20 cellular contexts compared by ENCODE assay signal in genomic region chr2:214217599-214217998, GRCh38.
"Had no signal": no experiment of that assay in that cellular context is flagged by ENCODE, and none has a peak within 500 bp of the region (broad histone marks: within the 10 kb centered on the region; RNA-seq: fewer than 3 reads in every experiment).

No MANE protein-coding gene starts in this region.

- H3K27ac Mint-ChIP-seq: activated CD4-positive, alpha-beta memory T cell treated with anti-CD3 and anti-CD28 coated beads for 36 hours; activated naive CD4-positive, alpha-beta T cell treated with anti-CD3 and anti-CD28 coated beads, Interleukin-2, amount 10 ng/mL, durations not matched to agents 7 days and 5 days; activated naive CD8-positive, alpha-beta T cell treated with anti-CD3 and anti-CD28 coated beads, Interleukin-2, amount 50 U/mL, for 24 hours; activated T-cell treated with anti-CD3 and anti-CD28 coated beads, Interleukin-2, amount 50 U/mL, for 72 hours; mesothelial cell of epicardium; naive thymus-derived CD8-positive, alpha-beta T cell; stimulated activated naive CD8-positive, alpha-beta T cell treated with anti-CD3 and anti-CD28 coated beads, Interleukin-15, Interleukin-2, amounts not matched to agents 100 ng/mL and 50 ng/mL, for 24 hours; T-helper 1 cell treated with Interleukin-12 subunit alpha and Interleukin-12 subunit beta and Interleukin-4 antibody, amounts not matched to agents 30 μg/mL and 1 μg/mL, for 36 hours had no signal

- H3K36me3 ChIP-seq: brain microvascular endothelial cell, colonic mucosa, left ventricle myocardium inferior, neutrophil, transverse colon had no signal

- H3K4me1 ChIP-seq: colonic mucosa, left ventricle myocardium inferior, parathyroid adenoma, transverse colon had no signal

- DNase-seq: activated CD4-positive, alpha-beta memory T cell treated with anti-CD3 and anti-CD28 coated beads for 36 hours; activated CD4-positive, alpha-beta T cell treated with anti-CD3 and anti-CD28 coated beads for 48 hours; activated effector memory CD4-positive, alpha-beta T cell treated with anti-CD3 and anti-CD28 coated beads, Interleukin-2, amount 50 U/mL, for 16 hours; activated naive CD4-positive, alpha-beta T cell treated with anti-CD3 and anti-CD28 coated beads, Interleukin-2, amount 10 ng/mL, durations not matched to agents 7 days and 5 days; activated naive CD8-positive, alpha-beta T cell treated with anti-CD3 and anti-CD28 coated beads, Interleukin-2, amount 50 U/mL, for 24 hours; activated T-cell treated with anti-CD3 and anti-CD28 coated beads, Interleukin-2, amount 50 U/mL, for 72 hours; brain microvascular endothelial cell; colonic mucosa; left ventricle myocardium inferior; naive thymus-derived CD8-positive, alpha-beta T cell; right cardiac atrium; stimulated activated CD4-positive, alpha-beta T cell treated with anti-CD3 and anti-CD28 coated beads, Interleukin-12 subunit alpha, Interleukin-12 subunit beta, amount 100 ng/mL, for 4 hours; substantia nigra; T1000; transverse colon had no signal

- H3K36me3 Mint-ChIP-seq: activated CD4-positive, alpha-beta memory T cell treated with anti-CD3 and anti-CD28 coated beads for 36 hours; activated naive CD4-positive, alpha-beta T cell treated with anti-CD3 and anti-CD28 coated beads, Interleukin-2, amount 10 ng/mL, durations not matched to agents 7 days and 5 days; mesothelial cell of epicardium; naive thymus-derived CD8-positive, alpha-beta T cell had no signal

- H2AFZ ChIP-seq: parathyroid adenoma had no signal

- H3K27ac ChIP-seq: brain microvascular endothelial cell, colonic mucosa, left ventricle myocardium inferior, neutrophil, parathyroid adenoma, transverse colon had no signal

- H3K9ac ChIP-seq: parathyroid adenoma had no signal

- H3K27me3 Mint-ChIP-seq: activated CD4-positive, alpha-beta memory T cell treated with anti-CD3 and anti-CD28 coated beads for 36 hours; activated naive CD4-positive, alpha-beta T cell treated with anti-CD3 and anti-CD28 coated beads, Interleukin-2, amount 10 ng/mL, durations not matched to agents 7 days and 5 days; activated naive CD8-positive, alpha-beta T cell treated with anti-CD3 and anti-CD28 coated beads, Interleukin-2, amount 50 U/mL, for 24 hours; stimulated activated naive CD8-positive, alpha-beta T cell treated with anti-CD3 and anti-CD28 coated beads, Interleukin-15, Interleukin-2, amounts not matched to agents 100 ng/mL and 50 ng/mL, for 24 hours had no signal

- H3K79me2 ChIP-seq: parathyroid adenoma had no signal

- H3K9me3 ChIP-seq: colonic mucosa, left ventricle myocardium inferior, neutrophil, transverse colon had no signal

- H3K4me1 Mint-ChIP-seq: activated naive CD4-positive, alpha-beta T cell treated with anti-CD3 and anti-CD28 coated beads, Interleukin-2, amount 10 ng/mL, durations not matched to agents 7 days and 5 days; activated naive CD8-positive, alpha-beta T cell treated with anti-CD3 and anti-CD28 coated beads, Interleukin-2, amount 50 U/mL, for 24 hours; naive thymus-derived CD8-positive, alpha-beta T cell had no signal

- H3K27me3 ChIP-seq: brain microvascular endothelial cell, colonic mucosa, neutrophil, transverse colon had no signal

- ATAC-seq: activated naive CD8-positive, alpha-beta T cell treated with anti-CD3 and anti-CD28 coated beads, Interleukin-2, amount 50 U/mL, for 24 hours; activated T-cell treated with anti-CD3 and anti-CD28 coated beads, Interleukin-2, amount 50 U/mL, for 72 hours; naive thymus-derived CD8-positive, alpha-beta T cell; right cardiac atrium had no signal

- H3K9me3 Mint-ChIP-seq: activated CD4-positive, alpha-beta memory T cell treated with anti-CD3 and anti-CD28 coated beads for 36 hours; activated naive CD4-positive, alpha-beta T cell treated with anti-CD3 and anti-CD28 coated beads, Interleukin-2, amount 10 ng/mL, durations not matched to agents 7 days and 5 days; activated naive CD8-positive, alpha-beta T cell treated with anti-CD3 and anti-CD28 coated beads, Interleukin-2, amount 50 U/mL, for 24 hours; activated T-cell treated with anti-CD3 and anti-CD28 coated beads, Interleukin-2, amount 50 U/mL, for 72 hours; mesothelial cell of epicardium; stimulated activated naive CD8-positive, alpha-beta T cell treated with anti-CD3 and anti-CD28 coated beads, Interleukin-15, Interleukin-2, amounts not matched to agents 100 ng/mL and 50 ng/mL, for 24 hours; T-helper 1 cell treated with Interleukin-12 subunit alpha and Interleukin-12 subunit beta and Interleukin-4 antibody, amounts not matched to agents 30 μg/mL and 1 μg/mL, for 36 hours had no signal

- H3K4me3 ChIP-seq: colonic mucosa, left ventricle myocardium inferior, transverse colon had no signal

- H3K4me3 Mint-ChIP-seq: activated CD4-positive, alpha-beta memory T cell treated with anti-CD3 and anti-CD28 coated beads for 36 hours; activated naive CD4-positive, alpha-beta T cell treated with anti-CD3 and anti-CD28 coated beads, Interleukin-2, amount 10 ng/mL, durations not matched to agents 7 days and 5 days; activated naive CD8-positive, alpha-beta T cell treated with anti-CD3 and anti-CD28 coated beads, Interleukin-2, amount 50 U/mL, for 24 hours; activated T-cell treated with anti-CD3 and anti-CD28 coated beads, Interleukin-2, amount 50 U/mL, for 72 hours; mesothelial cell of epicardium; naive thymus-derived CD8-positive, alpha-beta T cell; stimulated activated naive CD8-positive, alpha-beta T cell treated with anti-CD3 and anti-CD28 coated beads, Interleukin-15, Interleukin-2, amounts not matched to agents 100 ng/mL and 50 ng/mL, for 24 hours; T-helper 1 cell treated with Interleukin-12 subunit alpha and Interleukin-12 subunit beta and Interleukin-4 antibody, amounts not matched to agents 30 μg/mL and 1 μg/mL, for 36 hours had no signal
